Comparison of ENCODE assay signal across 16 cellular contexts in genomic region chr6:166672624-166673165, GRCh38. TPM values are rescaled to one million over a fixed set of nuclear protein-coding genes. Genes with fewer than 3 reads are reported as not detected.
A peak's percentile ranks its signal among the peaks of the same experiment; 100 is the strongest.
DNase-seq lines count a peak whose midpoint lies in the region; ATAC-seq, FAIRE-seq and TF ChIP-seq lines count a peak whose summit lies in the region.
"Had no signal": no experiment of that assay in that cellular context is flagged by ENCODE, and none has a peak within 500 bp of the region (broad histone marks: within the 10 kb centered on the region; RNA-seq: fewer than 3 reads in every experiment).

No MANE protein-coding gene starts in this region.

- CTCF ChIA-PET in HepG2 (lab: Yijun Ruan, JAX; ENCODE audit: low intra/inter-chr PET ratio, low total read pairs) (no interaction called here), WTC11 (lab: Charles Lee) (interaction anchor here (1.5 kb wide), 1 partner anchor 34 kb away, joined by 3 read pairs; no protein-coding TSS in a partner anchor)

- peaks cover 2% of the 10 kb centered on the region; the same call in 1 of the 2 replicates for H3K27me3 Mint-ChIP-seq in WTC11 (ENCODE audit: low read depth)

- no peak overlapping the region for H3K4me3 ChIP-seq in right lobe of liver
- H3K4me3 ChIP-seq in HepG2 (replicated peaks in 1 of 3; ENCODE audit: insufficient read depth in 1 of 3, low read depth in 2 of 3, low read length in 3 of 3): no peak overlapping the region
- H3K4me3 ChIP-seq in fibroblast of mammary gland (ENCODE audit: control insufficient read depth, low read depth, low read length): no peak overlapping the region
- H3K4me3 ChIP-seq: HAP-1 had no signal

- TF ChIP-seq CTCF in right lobe of liver (IDR thresholded peaks at IDR 0.05): no peak
- no peak for TF ChIP-seq CTCF in HepG2 (CRISPR knock-in tag; IDR thresholded peaks at IDR 0.05)
- no peak for TF ChIP-seq CTCF in WTC11 (IDR thresholded peaks at IDR 0.05)
- no peak for TF ChIP-seq CTCF in fibroblast of mammary gland (conservative IDR thresholded peaks at IDR 0.05; ENCODE audit: control insufficient read depth, insufficient read depth, low read depth, low read length)

- FAIRE-seq in HepG2 (lab: Jason Lieb, UNC): no peak
- FAIRE-seq: GM19239 had no signal

- H2AFZ ChIP-seq in HepG2 (ENCODE audit: low read length): no peak overlapping the region

- TF ChIP-seq EP300 in HepG2 (IDR thresholded peaks at IDR 0.05; ENCODE audit: low read depth in 2 of 2, low read length in 2 of 2) (no peak), HepG2 (CRISPR knock-in tag; IDR thresholded peaks at IDR 0.05; ENCODE audit: borderline replicate concordance) (no peak)

- H3K4me1 Mint-ChIP-seq in WTC11: peaks cover 20% of the 10 kb centered on the region

- no peak overlapping the region for H3K4me3 Mint-ChIP-seq in WTC11

- H3K4me2 ChIP-seq in HepG2 (ENCODE audit: low read depth, low read length): no peak overlapping the region

- H3K9me3 Mint-ChIP-seq in WTC11: no peaks in the 10 kb centered on the region

- no peaks in the 10 kb centered on the region for H3K79me2 ChIP-seq in HepG2 (ENCODE audit: insufficient read depth, low read length)

- ATAC-seq in right lobe of liver: peak; percentile 34 to 49 (median 44)
- ATAC-seq in HepG2: no peak
- peak; percentile 27 for ATAC-seq in WTC11
- ATAC-seq in HG02852 (IDR thresholded peaks at IDR 0.05; ENCODE audit: unreplicated experiment): no peak

- no peak for TF ChIP-seq RAD21 in HepG2 (CRISPR knock-in tag; IDR thresholded peaks at IDR 0.05)

- no peak for DNase-seq in right lobe of liver
- DNase-seq in HepG2 (ENCODE audit: low spot score): no peak
- no peak for DNase-seq in WTC11 (ENCODE audit: low spot score)
- DNase-seq in fibroblast of mammary gland (ENCODE audit: low read depth): peak; percentile 3
- no peak for DNase-seq in T1000 (lab: John Stamatoyannopoulos, UW)
- DNase-seq in posterior vena cava (ENCODE audit: low spot score): no peak
- DNase-seq: COR-L47, DMS153, EL, NCI-H187 treated with DMSO at 0.1 percent for 48 hours, NCI-H446 treated with DMSO at 0.1 percent for 48 hours, NCI-H748 treated with DMSO at 0.1 percent for 48 hours, OCI-M1 had no signal

- H3K36me3 ChIP-seq in right lobe of liver (no peaks in the 10 kb centered on the region), HepG2 (replicated peaks in 1 of 2; ENCODE audit: control insufficient read depth in 1 of 2, insufficient read depth in 2 of 2, low read length in 2 of 2) (no peaks in the 10 kb centered on the region)
- H3K36me3 ChIP-seq: HAP-1 had no signal

- in situ Hi-C loops in HepG2 (cut with HindIII; ENCODE audit: extremely low pct_ligation_motif_present, low pct_unique_long_range_greater_than_20kb): no loop called here

- H3K36me3 Mint-ChIP-seq in WTC11: no peaks in the 10 kb centered on the region

- no peaks in the 10 kb centered on the region for H3K9me3 ChIP-seq in right lobe of liver
- no peaks in the 10 kb centered on the region for H3K9me3 ChIP-seq in HepG2 (ENCODE audit: low read length)
- H3K9me3 ChIP-seq: HAP-1 had no signal

- no peaks in the 10 kb centered on the region; the same call in 1 of the 2 replicates for H4K20me1 ChIP-seq in HepG2 (ENCODE audit: insufficient read depth, low read length)

- no peak overlapping the region for H3K27ac Mint-ChIP-seq in WTC11

- WGBS in right lobe of liver (ENCODE audit: insufficient coverage, low coverage, low lambda C conversion rate, missing lambda C conversion rate): 33% methylated on average over 2 of the region's 13 CpGs
- WGBS in HepG2 (ENCODE audit: low lambda C conversion rate): 54% methylated on average over 9 of the region's 13 CpGs

- TF ChIP-seq POLR2A in right lobe of liver (IDR thresholded peaks at IDR 0.05): no peak
- TF ChIP-seq POLR2A in HepG2 (IDR thresholded peaks at IDR 0.05; ENCODE audit: insufficient read depth in 1 of 2, low read depth in 2 of 2, low read length in 2 of 2): no peak

- H3K4me1 ChIP-seq in right lobe of liver (peaks cover 0 to 5% (median 0%) of the 10 kb centered on the region in 4 donors), HepG2 (ENCODE audit: insufficient read depth, low read length) (peaks cover 9% of the 10 kb centered on the region)
- H3K4me1 ChIP-seq: HAP-1 had no signal

- no TSS peak for BruUV-seq in HepG2 (replicated peaks; lab: Mats Ljungman, UMichigan)

- POLR2A ChIA-PET in HepG2 (lab: Yijun Ruan, JAX) (no interaction called here), WTC11 (lab: Charles Lee) (no interaction called here)

- no peak overlapping the region for H3K9ac ChIP-seq in HepG2 (ENCODE audit: insufficient read depth, low read depth, low read length)

- H3K27ac ChIP-seq in right lobe of liver: no peak overlapping the region
- no peak overlapping the region for H3K27ac ChIP-seq in HepG2 (ENCODE audit: extremely low read length, insufficient read depth, low read length)

- H3K27me3 ChIP-seq in right lobe of liver: no peaks in the 10 kb centered on the region
- peaks cover 23 to 86% of the 10 kb centered on the region in 2 experiments for H3K27me3 ChIP-seq in HepG2 (ENCODE audit: control insufficient read depth in 1 of 2, insufficient read depth in 2 of 2, low read length in 2 of 2)

- intact Hi-C loops in right lobe of liver (cut with DNase I) (no loop called here), HepG2 (cut with micrococcal nuclease; ENCODE audit: unreplicated experiment) (no loop called here), posterior vena cava (cut with DNase I) (no loop called here)

TF ChIP-seq in HepG2, 621 proteins besides CTCF, POLR2A, EP300 and RAD21:
- TF ChIP-seq YEATS2 (CRISPR knock-in tag; IDR thresholded peaks at IDR 0.05; ENCODE audit: borderline replicate concordance): no peak
- TF ChIP-seq ZNF343 (CRISPR knock-in tag; IDR thresholded peaks at IDR 0.05): no peak
- no peak for TF ChIP-seq KDM4B (CRISPR knock-in tag; IDR thresholded peaks at IDR 0.05)
- TF ChIP-seq ISX (CRISPR knock-in tag; conservative IDR thresholded peaks at IDR 0.05): no peak

TF ChIP-seq in WTC11, 78 proteins besides CTCF, POLR2A, EP300 and RAD21 (continues in another document):
- no peak for TF ChIP-seq GTF2I (CRISPR knock-in tag; conservative IDR thresholded peaks at IDR 0.05)
- TF ChIP-seq, protein P1, sequence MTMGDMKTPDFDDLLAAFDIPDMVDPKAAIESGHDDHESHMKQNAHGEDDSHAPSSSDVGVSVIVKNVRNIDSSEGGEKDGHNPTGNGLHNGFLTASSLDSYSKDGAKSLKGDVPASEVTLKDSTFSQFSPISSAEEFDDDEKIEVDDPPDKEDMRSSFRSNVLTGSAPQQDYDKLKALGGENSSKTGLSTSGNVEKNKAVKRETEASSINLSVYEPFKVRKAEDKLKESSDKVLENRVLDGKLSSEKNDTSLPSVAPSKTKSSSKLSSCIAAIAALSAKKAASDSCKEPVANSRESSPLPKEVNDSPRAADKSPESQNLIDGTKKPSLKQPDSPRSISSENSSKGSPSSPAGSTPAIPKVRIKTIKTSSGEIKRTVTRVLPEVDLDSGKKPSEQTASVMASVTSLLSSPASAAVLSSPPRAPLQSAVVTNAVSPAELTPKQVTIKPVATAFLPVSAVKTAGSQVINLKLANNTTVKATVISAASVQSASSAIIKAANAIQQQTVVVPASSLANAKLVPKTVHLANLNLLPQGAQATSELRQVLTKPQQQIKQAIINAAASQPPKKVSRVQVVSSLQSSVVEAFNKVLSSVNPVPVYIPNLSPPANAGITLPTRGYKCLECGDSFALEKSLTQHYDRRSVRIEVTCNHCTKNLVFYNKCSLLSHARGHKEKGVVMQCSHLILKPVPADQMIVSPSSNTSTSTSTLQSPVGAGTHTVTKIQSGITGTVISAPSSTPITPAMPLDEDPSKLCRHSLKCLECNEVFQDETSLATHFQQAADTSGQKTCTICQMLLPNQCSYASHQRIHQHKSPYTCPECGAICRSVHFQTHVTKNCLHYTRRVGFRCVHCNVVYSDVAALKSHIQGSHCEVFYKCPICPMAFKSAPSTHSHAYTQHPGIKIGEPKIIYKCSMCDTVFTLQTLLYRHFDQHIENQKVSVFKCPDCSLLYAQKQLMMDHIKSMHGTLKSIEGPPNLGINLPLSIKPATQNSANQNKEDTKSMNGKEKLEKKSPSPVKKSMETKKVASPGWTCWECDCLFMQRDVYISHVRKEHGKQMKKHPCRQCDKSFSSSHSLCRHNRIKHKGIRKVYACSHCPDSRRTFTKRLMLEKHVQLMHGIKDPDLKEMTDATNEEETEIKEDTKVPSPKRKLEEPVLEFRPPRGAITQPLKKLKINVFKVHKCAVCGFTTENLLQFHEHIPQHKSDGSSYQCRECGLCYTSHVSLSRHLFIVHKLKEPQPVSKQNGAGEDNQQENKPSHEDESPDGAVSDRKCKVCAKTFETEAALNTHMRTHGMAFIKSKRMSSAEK (CRISPR knock-in tag; IDR thresholded peaks at IDR 0.05; ENCODE audit: borderline replicate concordance): no peak
- TF ChIP-seq SMAD4 (CRISPR knock-in tag; IDR thresholded peaks at IDR 0.05): no peak

RNA-seq across cellular contexts. Expression of gene RPS6KA2, which starts 45.6 kb away (rescaled TPM):
- 10 to 100 TPM in 3 of 6 experiments, 1 to 10 TPM in 3; 6.4 to 18.1 (median 11.1) TPM for total RNA-seq in right lobe of liver
- total RNA-seq in HepG2 (2016; rRNA removed; fragmentation: Illumina TruSeq; extraction: Trizol): 0.03 and 0.22 TPM in 2 replicates
- not detected in 2 replicates for total RNA-seq in HepG2 (2016; cell fraction: cytosol; rRNA removed; fragmentation: Illumina TruSeq; extraction: Trizol; ENCODE audit: low read depth)
- 0.13 and 0.28 TPM in 2 replicates for total RNA-seq in HepG2 (2016; cell fraction: insoluble cytoplasmic fraction; rRNA removed; fragmentation: Illumina TruSeq; extraction: Trizol)
- total RNA-seq in HepG2 (2016; cell fraction: membrane; rRNA removed; fragmentation: Illumina TruSeq; extraction: Trizol): 0.21 TPM in 1 of 2 replicates, not detected in the other
- total RNA-seq in HepG2 (2016; cell fraction: nucleus; rRNA removed; fragmentation: Illumina TruSeq; extraction: Trizol): 0.25 and 1.5 TPM in 2 replicates
- polyA plus RNA-seq in HepG2 (2011; rRNA removed): 0.38 and 0.47 TPM in 2 replicates
- 0.15 and 0.16 TPM in 2 replicates for polyA plus RNA-seq in HepG2 (2011; cell fraction: cytosol; rRNA removed)
- polyA plus RNA-seq in HepG2 (2011; cell fraction: nucleus; rRNA removed): 1.7 and 2.2 TPM in 2 replicates
- polyA plus RNA-seq in HepG2 (2012): 0.43 and 0.91 TPM in 2 replicates
- polyA plus RNA-seq in HepG2 (2016; cell fraction: cytosol; fragmentation: Illumina TruSeq; extraction: Trizol; ENCODE audit: low read depth): 0.02 and 0.09 TPM in 2 replicates
- 0.05 TPM in 1 of 2 replicates, not detected in the other for polyA plus RNA-seq in HepG2 (2016; cell fraction: insoluble cytoplasmic fraction; fragmentation: Illumina TruSeq; extraction: Trizol; ENCODE audit: low read depth)
- 0.13 and 0.49 TPM in 2 replicates for polyA plus RNA-seq in HepG2 (2016; cell fraction: membrane; fragmentation: Illumina TruSeq; extraction: Trizol; ENCODE audit: low read depth)
- 0.79 and 1.1 TPM in 2 replicates for polyA plus RNA-seq in HepG2 (2016; cell fraction: nucleus; fragmentation: Illumina TruSeq; extraction: Trizol; ENCODE audit: insufficient read depth, low read depth)
- 0.80 TPM in 1 of 2 replicates, not detected in the other for polyA minus RNA-seq in HepG2 (2011; rRNA and poly(A)+ RNA removed; ENCODE audit: low replicate concordance)
- not detected in 2 replicates for polyA minus RNA-seq in HepG2 (2011; cell fraction: cytosol; rRNA and poly(A)+ RNA removed)
- 3.1 and 5.0 TPM in 2 replicates for polyA minus RNA-seq in HepG2 (2011; cell fraction: nucleus; rRNA and poly(A)+ RNA removed)
- total RNA-seq in WTC11 (2021): 19.2 to 24.2 TPM (median 20.3 TPM) in 3 replicates
- 10 to 100 TPM; 34.0 to 43.4 TPM for total RNA-seq in posterior vena cava

Comparison
In these comparisons a context has a peak if more than half of its experiments do, and no peak if none do; other contexts are left out.
1. ATAC-seq: peak in right lobe of liver (4 of 4) and WTC11 (single experiment); none in HepG2 (single experiment) and HG02852 (single experiment).